In the genomic region with DNA sequence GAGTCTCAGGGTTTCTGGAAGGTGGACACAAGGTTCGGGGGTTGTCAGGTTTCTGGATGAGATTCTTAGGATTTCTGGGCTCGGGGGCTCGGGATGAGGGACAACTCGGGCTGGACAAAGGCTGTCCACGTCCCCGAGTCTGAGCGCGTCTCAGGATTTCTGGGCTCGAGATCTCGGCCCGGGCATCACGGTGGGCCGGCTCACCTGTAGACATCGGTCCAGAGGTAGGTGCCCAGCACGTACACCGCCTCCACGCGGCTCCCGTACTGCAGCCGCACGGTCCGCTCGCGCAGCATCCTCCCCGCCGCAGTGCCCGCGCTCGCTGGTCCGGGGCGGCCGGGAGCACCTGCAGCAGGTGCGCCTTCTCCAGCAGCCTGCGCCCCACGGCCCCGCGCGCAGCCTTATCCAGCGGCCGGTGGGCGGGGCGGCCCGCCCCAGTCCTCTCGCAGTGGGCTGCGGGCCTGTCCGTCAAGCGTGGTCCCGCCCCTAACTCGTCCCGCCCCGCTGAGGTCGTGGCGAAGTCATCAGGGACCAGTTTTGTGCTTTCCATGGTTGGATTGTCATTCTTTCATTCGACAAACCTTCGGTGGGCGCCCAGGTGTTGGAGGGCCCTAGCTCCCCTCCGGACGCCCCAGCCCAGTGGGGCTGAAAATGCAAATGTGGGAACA, we compare ENCODE assay signal across 7 cellular contexts. TPM values are rescaled to one million over a fixed set of nuclear protein-coding genes. Genes with fewer than 3 reads are reported as not detected.
DNase-seq lines count a peak whose midpoint lies in the region; ATAC-seq and TF ChIP-seq lines count a peak whose summit lies in the region.

A gene (minus strand): TSS at position 376 of the 668 bp plus-strand sequence. CDS start 80 bp downstream, at position 296.

- peaks cover 24% of the 10 kb centered on the region for H3K4me1 ChIP-seq in body of pancreas
- peaks cover 24% of the 10 kb centered on the region for H3K4me1 ChIP-seq in skeletal muscle satellite cell (ENCODE audit: control insufficient read depth, insufficient read depth, low read length)

- H3K27me3 Mint-ChIP-seq in T-helper 2 cell treated with Interferon-gamma antibody and Interleukin-4, amounts not matched to agents 5 μg/mL and 100 μg/mL, for 36 hours (ENCODE audit: low read depth) = peaks cover 38% of the 10 kb centered on the region

- peak; percentile 21 to 57 (median 33) for TF ChIP-seq POLR2A in body of pancreas (IDR thresholded peaks at IDR 0.05)

- no peak within 1 kb of the TSS for H3K4me3 ChIP-seq in body of pancreas
- H3K4me3 ChIP-seq in iPS-18c (ENCODE audit: insufficient read depth, low read depth, low read length) = peak within 1 kb of the TSS; percentile 80
- peak within 1 kb of the TSS; percentile 61 for H3K4me3 ChIP-seq in skeletal muscle satellite cell (ENCODE audit: low read length)

- TF ChIP-seq CTCF in body of pancreas (IDR thresholded peaks at IDR 0.05) = no peak

- WGBS in body of pancreas, 2 donors = 3 to 44% methylated on average over 5 to 52 of the region's 58 CpGs

- intact Hi-C loops in body of pancreas (cut with DNase I) = loop anchor here (10.0 kb wide), 1 partner anchor 54 kb away; no protein-coding TSS in a partner anchor

- no peaks in the 10 kb centered on the region for H3K4me1 Mint-ChIP-seq in T-helper 2 cell treated with Interferon-gamma antibody and Interleukin-4, amounts not matched to agents 5 μg/mL and 100 μg/mL, for 36 hours (ENCODE audit: low read depth)

- no peaks in the 10 kb centered on the region for H3K27me3 ChIP-seq in body of pancreas
- peaks cover 43% of the 10 kb centered on the region for H3K27me3 ChIP-seq in skeletal muscle satellite cell (ENCODE audit: control insufficient read depth, insufficient read depth, low read length)

- H3K27ac Mint-ChIP-seq in T-helper 2 cell treated with Interferon-gamma antibody and Interleukin-4, amounts not matched to agents 5 μg/mL and 100 μg/mL, for 36 hours = no peak within 1 kb of the TSS

- ATAC-seq in GM18868 (IDR thresholded peaks at IDR 0.05; ENCODE audit: unreplicated experiment) (peak; percentile 53), body of pancreas (peak; percentile 82), GM18858 (IDR thresholded peaks at IDR 0.05; ENCODE audit: unreplicated experiment) (no peak)

- H3K9me3 ChIP-seq in body of pancreas (no peaks in the 10 kb centered on the region), iPS-18c (ENCODE audit: control insufficient read depth, insufficient read depth, low read length) (no peaks in the 10 kb centered on the region), skeletal muscle satellite cell (replicated peaks; ENCODE audit: low read length) (no peaks in the 10 kb centered on the region)

- H3K36me3 Mint-ChIP-seq in T-helper 2 cell treated with Interferon-gamma antibody and Interleukin-4, amounts not matched to agents 5 μg/mL and 100 μg/mL, for 36 hours (ENCODE audit: low read depth) = no peaks in the 10 kb centered on the region

- H3K4me3 Mint-ChIP-seq in T-helper 2 cell treated with Interferon-gamma antibody and Interleukin-4, amounts not matched to agents 5 μg/mL and 100 μg/mL, for 36 hours = no peak within 1 kb of the TSS

- H3K27ac ChIP-seq in body of pancreas = peak within 1 kb of the TSS in 1 of 4 donors; percentile 23

- DNase-seq in LoVo (ENCODE audit: low spot score) (peak; percentile 74), body of pancreas (peak; percentile 69 to 82 (median 79))
- DNase-seq in T-helper 2 cell treated with Interferon-gamma antibody and Interleukin-4, amounts not matched to agents 5 μg/mL and 100 μg/mL, for 36 hours (ENCODE audit: low spot score) = peak; percentile 31

- H3K9ac ChIP-seq in skeletal muscle satellite cell (ENCODE audit: low read depth, low read length) = no peak within 1 kb of the TSS

- H3K9me3 Mint-ChIP-seq in T-helper 2 cell treated with Interferon-gamma antibody and Interleukin-4, amounts not matched to agents 5 μg/mL and 100 μg/mL, for 36 hours = no peaks in the 10 kb centered on the region

- H3K36me3 ChIP-seq in body of pancreas (replicated peaks in 1 of 2; ENCODE audit: insufficient read depth in 1 of 2, low read depth in 2 of 2) (no peaks in the 10 kb centered on the region), skeletal muscle satellite cell (ENCODE audit: insufficient read depth, low read length) (no peaks in the 10 kb centered on the region)

- H3K4me2 ChIP-seq in skeletal muscle satellite cell (ENCODE audit: low read length) = peak within 1 kb of the TSS; percentile 82

RNA-seq across cellular contexts. Expression of the gene that starts here (rescaled TPM):
- 1 to 10 TPM; 2.3 to 3.0 TPM for total RNA-seq in body of pancreas
- under 0.01 TPM in 1 of 2 replicates, not detected in the other for total RNA-seq in skeletal muscle satellite cell (2012; rRNA removed)

Comparison
In these comparisons a context has a peak if more than half of its experiments do, and no peak if none do; other contexts are left out.
1. H3K4me3 ChIP-seq: peak in iPS-18c (single experiment) and skeletal muscle satellite cell (single experiment); none in body of pancreas (0 of 2).
2. Peak in every context shown above with its lines, with median percentiles within 50 percentile points of each other: DNase-seq.